Comparison of ENCODE assay signal across 19 cellular contexts in the genomic region with DNA sequence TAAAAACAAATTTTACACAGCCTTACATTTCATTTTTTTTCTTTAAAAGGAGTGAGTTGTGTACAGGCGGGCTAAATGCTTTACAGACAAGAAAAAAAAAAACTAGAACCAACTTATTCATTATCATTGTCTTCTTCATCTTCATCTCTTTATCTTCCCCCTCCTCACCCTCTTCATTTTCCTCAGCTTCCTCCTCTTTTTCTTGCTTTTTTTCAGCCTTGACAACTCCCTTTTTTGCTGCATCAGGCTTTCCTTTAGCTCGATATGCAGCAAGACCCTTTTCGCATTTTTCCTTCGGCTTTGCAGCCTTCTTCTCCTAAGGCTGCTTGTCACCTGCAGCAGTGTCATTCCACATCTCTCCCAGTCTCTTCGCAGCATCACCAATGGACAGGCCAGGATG.
"Had no signal": no experiment of that assay in that cellular context is flagged by ENCODE, and none has a peak within 500 bp of the region (broad histone marks: within the 10 kb centered on the region; RNA-seq: fewer than 3 reads in every experiment).

No MANE protein-coding gene starts in this region.

- FAIRE-seq: colon, keratinocyte, small intestine had no signal

- ATAC-seq: left lobe of liver; naive thymus-derived CD8-positive, alpha-beta T cell; right cardiac atrium; stimulated activated naive CD8-positive, alpha-beta T cell treated with anti-CD3 and anti-CD28 coated beads, Interleukin-15, amount 100 ng/mL, for 72 hours had no signal

- DNase-seq: activated CD4-positive, CD25-positive, alpha-beta regulatory T cell treated with anti-CD3 and anti-CD28 coated beads, Interleukin-2, amount 50 U/mL, for 72 hours; activated CD8-positive, alpha-beta memory T cell treated with anti-CD3 and anti-CD28 coated beads, Interleukin-2, amount 50 U/mL, for 48 hours; activated CD8-positive, alpha-beta T cell treated with anti-CD3 and anti-CD28 coated beads for 36 hours; activated effector memory CD4-positive, alpha-beta T cell treated with Interleukin-2 at 50 U/mL for 16 hours; amniotic stem cell; esophagus squamous epithelium; mammary epithelial cell; naive thymus-derived CD8-positive, alpha-beta T cell; right cardiac atrium; small intestine; stimulated activated naive CD8-positive, alpha-beta T cell treated with anti-CD3 and anti-CD28 coated beads, Interleukin-15, amount 100 ng/mL, for 72 hours; T-helper 9 cell had no signal

- H3K36me3 Mint-ChIP-seq: type B pancreatic cell had no signal

- H3K27ac ChIP-seq: esophagus squamous epithelium, hepatocyte, prostate gland had no signal

- H3K4me1 ChIP-seq: esophagus squamous epithelium, prostate gland had no signal

- H3K4me3 Mint-ChIP-seq: activated naive CD8-positive, alpha-beta T cell; stimulated activated naive CD8-positive, alpha-beta T cell treated with anti-CD3 and anti-CD28 coated beads, Interleukin-15, amount 100 ng/mL, for 72 hours; type B pancreatic cell had no signal

- H3K4me3 ChIP-seq: esophagus squamous epithelium, hepatocyte, prostate gland had no signal

- H3K79me2 ChIP-seq: hepatocyte had no signal

- H3K27me3 ChIP-seq: esophagus squamous epithelium, hepatocyte had no signal

- H3K27me3 Mint-ChIP-seq: activated CD8-positive, alpha-beta T cell treated with anti-CD3 and anti-CD28 coated beads for 36 hours; activated naive CD8-positive, alpha-beta T cell; naive thymus-derived CD8-positive, alpha-beta T cell; stimulated activated naive CD8-positive, alpha-beta T cell treated with anti-CD3 and anti-CD28 coated beads, Interleukin-15, amount 100 ng/mL, for 72 hours; type B pancreatic cell had no signal

- H3K9me3 ChIP-seq: esophagus squamous epithelium, prostate gland had no signal

- H3K36me3 ChIP-seq: esophagus squamous epithelium, prostate gland had no signal

- H2AFZ ChIP-seq: hepatocyte had no signal

- H3K27ac Mint-ChIP-seq: type B pancreatic cell had no signal

- H3K4me2 ChIP-seq: hepatocyte had no signal

- H3K9me3 Mint-ChIP-seq: type B pancreatic cell had no signal
